ENCODE assay signal across 1 cellular context in the genomic region with DNA sequence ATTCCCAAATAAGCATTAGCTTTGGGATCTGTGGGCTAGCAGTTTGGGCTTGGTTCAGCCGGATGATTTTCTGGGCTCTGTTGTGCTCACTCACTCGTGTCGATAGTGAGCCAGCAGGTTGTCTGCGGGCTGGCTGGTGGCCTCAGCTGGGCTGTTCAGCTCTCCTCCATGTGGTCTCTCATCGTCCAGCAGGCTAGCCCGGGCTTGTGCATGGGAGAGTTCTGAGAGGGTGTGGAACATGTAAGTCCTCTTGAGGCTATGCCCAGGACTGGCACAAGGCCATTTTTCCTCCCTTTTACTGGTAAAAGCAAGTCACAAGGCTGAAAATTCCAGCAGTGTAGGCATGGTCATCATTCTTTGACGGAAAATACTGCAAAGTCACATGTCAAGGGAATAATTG.
TF ChIP-seq lines count a peak whose summit lies in the region.

No MANE protein-coding gene starts in this region.

TF ChIP-seq in H1, 55 proteins besides CTCF, POLR2A, EP300 and RAD21:
- TF ChIP-seq KDM1A (IDR thresholded peaks at IDR 0.05; ENCODE audit: borderline replicate concordance, low read length) (no peak), TCF12 (IDR thresholded peaks at IDR 0.05; ENCODE audit: low read depth, low read length) (no peak), RNF2 (IDR thresholded peaks at IDR 0.05; ENCODE audit: borderline replicate concordance, low read depth, low read length, missing control alignments, poor library complexity, severe bottlenecking) (no peak), KDM4A (IDR thresholded peaks at IDR 0.05; ENCODE audit: low read depth, low read length, severe bottlenecking) (no peak), YY1 (IDR thresholded peaks at IDR 0.05; ENCODE audit: low read depth, low read length) (no peak), CHD1 (IDR thresholded peaks at IDR 0.05; ENCODE audit: low read depth, low read length) (no peak), NANOG (IDR thresholded peaks at IDR 0.05; ENCODE audit: insufficient read depth, low read depth, low read length, poor library complexity, severe bottlenecking) (no peak), SUZ12 (IDR thresholded peaks at IDR 0.05; ENCODE audit: low read length) (no peak), CBX8 (IDR thresholded peaks at IDR 0.05; ENCODE audit: borderline replicate concordance, low read depth, low read length) (no peak)
- TF ChIP-seq, protein P1, sequence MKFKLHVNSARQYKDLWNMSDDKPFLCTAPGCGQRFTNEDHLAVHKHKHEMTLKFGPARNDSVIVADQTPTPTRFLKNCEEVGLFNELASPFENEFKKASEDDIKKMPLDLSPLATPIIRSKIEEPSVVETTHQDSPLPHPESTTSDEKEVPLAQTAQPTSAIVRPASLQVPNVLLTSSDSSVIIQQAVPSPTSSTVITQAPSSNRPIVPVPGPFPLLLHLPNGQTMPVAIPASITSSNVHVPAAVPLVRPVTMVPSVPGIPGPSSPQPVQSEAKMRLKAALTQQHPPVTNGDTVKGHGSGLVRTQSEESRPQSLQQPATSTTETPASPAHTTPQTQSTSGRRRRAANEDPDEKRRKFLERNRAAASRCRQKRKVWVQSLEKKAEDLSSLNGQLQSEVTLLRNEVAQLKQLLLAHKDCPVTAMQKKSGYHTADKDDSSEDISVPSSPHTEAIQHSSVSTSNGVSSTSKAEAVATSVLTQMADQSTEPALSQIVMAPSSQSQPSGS (IDR thresholded peaks at IDR 0.05; ENCODE audit: low read length): no peak
- TF ChIP-seq, protein P2, sequence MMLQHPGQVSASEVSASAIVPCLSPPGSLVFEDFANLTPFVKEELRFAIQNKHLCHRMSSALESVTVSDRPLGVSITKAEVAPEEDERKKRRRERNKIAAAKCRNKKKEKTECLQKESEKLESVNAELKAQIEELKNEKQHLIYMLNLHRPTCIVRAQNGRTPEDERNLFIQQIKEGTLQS (IDR thresholded peaks at IDR 0.05; ENCODE audit: insufficient read depth, low read depth, low read length): no peak
- TF ChIP-seq, protein P3, sequence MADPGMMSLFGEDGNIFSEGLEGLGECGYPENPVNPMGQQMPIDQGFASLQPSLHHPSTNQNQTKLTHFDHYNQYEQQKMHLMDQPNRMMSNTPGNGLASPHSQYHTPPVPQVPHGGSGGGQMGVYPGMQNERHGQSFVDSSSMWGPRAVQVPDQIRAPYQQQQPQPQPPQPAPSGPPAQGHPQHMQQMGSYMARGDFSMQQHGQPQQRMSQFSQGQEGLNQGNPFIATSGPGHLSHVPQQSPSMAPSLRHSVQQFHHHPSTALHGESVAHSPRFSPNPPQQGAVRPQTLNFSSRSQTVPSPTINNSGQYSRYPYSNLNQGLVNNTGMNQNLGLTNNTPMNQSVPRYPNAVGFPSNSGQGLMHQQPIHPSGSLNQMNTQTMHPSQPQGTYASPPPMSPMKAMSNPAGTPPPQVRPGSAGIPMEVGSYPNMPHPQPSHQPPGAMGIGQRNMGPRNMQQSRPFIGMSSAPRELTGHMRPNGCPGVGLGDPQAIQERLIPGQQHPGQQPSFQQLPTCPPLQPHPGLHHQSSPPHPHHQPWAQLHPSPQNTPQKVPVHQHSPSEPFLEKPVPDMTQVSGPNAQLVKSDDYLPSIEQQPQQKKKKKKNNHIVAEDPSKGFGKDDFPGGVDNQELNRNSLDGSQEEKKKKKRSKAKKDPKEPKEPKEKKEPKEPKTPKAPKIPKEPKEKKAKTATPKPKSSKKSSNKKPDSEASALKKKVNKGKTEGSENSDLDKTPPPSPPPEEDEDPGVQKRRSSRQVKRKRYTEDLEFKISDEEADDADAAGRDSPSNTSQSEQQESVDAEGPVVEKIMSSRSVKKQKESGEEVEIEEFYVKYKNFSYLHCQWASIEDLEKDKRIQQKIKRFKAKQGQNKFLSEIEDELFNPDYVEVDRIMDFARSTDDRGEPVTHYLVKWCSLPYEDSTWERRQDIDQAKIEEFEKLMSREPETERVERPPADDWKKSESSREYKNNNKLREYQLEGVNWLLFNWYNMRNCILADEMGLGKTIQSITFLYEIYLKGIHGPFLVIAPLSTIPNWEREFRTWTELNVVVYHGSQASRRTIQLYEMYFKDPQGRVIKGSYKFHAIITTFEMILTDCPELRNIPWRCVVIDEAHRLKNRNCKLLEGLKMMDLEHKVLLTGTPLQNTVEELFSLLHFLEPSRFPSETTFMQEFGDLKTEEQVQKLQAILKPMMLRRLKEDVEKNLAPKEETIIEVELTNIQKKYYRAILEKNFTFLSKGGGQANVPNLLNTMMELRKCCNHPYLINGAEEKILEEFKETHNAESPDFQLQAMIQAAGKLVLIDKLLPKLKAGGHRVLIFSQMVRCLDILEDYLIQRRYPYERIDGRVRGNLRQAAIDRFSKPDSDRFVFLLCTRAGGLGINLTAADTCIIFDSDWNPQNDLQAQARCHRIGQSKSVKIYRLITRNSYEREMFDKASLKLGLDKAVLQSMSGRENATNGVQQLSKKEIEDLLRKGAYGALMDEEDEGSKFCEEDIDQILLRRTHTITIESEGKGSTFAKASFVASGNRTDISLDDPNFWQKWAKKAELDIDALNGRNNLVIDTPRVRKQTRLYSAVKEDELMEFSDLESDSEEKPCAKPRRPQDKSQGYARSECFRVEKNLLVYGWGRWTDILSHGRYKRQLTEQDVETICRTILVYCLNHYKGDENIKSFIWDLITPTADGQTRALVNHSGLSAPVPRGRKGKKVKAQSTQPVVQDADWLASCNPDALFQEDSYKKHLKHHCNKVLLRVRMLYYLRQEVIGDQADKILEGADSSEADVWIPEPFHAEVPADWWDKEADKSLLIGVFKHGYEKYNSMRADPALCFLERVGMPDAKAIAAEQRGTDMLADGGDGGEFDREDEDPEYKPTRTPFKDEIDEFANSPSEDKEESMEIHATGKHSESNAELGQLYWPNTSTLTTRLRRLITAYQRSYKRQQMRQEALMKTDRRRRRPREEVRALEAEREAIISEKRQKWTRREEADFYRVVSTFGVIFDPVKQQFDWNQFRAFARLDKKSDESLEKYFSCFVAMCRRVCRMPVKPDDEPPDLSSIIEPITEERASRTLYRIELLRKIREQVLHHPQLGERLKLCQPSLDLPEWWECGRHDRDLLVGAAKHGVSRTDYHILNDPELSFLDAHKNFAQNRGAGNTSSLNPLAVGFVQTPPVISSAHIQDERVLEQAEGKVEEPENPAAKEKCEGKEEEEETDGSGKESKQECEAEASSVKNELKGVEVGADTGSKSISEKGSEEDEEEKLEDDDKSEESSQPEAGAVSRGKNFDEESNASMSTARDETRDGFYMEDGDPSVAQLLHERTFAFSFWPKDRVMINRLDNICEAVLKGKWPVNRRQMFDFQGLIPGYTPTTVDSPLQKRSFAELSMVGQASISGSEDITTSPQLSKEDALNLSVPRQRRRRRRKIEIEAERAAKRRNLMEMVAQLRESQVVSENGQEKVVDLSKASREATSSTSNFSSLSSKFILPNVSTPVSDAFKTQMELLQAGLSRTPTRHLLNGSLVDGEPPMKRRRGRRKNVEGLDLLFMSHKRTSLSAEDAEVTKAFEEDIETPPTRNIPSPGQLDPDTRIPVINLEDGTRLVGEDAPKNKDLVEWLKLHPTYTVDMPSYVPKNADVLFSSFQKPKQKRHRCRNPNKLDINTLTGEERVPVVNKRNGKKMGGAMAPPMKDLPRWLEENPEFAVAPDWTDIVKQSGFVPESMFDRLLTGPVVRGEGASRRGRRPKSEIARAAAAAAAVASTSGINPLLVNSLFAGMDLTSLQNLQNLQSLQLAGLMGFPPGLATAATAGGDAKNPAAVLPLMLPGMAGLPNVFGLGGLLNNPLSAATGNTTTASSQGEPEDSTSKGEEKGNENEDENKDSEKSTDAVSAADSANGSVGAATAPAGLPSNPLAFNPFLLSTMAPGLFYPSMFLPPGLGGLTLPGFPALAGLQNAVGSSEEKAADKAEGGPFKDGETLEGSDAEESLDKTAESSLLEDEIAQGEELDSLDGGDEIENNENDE (IDR thresholded peaks at IDR 0.05; ENCODE audit: insufficient replicate concordance, low read length): no peak
